ENCODE assay signal across 24 cellular contexts in genomic region chr12:107119091-107119490, GRCh38.
"Had no signal": no experiment of that assay in that cellular context is flagged by ENCODE, and none has a peak within 500 bp of the region (broad histone marks: within the 10 kb centered on the region; RNA-seq: fewer than 3 reads in every experiment).

No MANE protein-coding gene starts in this region.

- H3K9me3 Mint-ChIP-seq: naive thymus-derived CD4-positive, alpha-beta T cell had no signal

- H3K36me3 Mint-ChIP-seq: immature natural killer cell; mesothelial cell of epicardium; naive thymus-derived CD4-positive, alpha-beta T cell had no signal

- FAIRE-seq: colon, endothelial cell of umbilical vein, frontal cortex, kidney had no signal

- H3K79me2 ChIP-seq: hepatocyte had no signal

- H3K4me2 ChIP-seq: hepatocyte had no signal

- H3K27ac Mint-ChIP-seq: immature natural killer cell; mesothelial cell of epicardium; naive thymus-derived CD4-positive, alpha-beta T cell had no signal

- H3K4me1 Mint-ChIP-seq: immature natural killer cell; mesothelial cell of epicardium; naive thymus-derived CD4-positive, alpha-beta T cell had no signal

- H3K4me1 ChIP-seq: esophagus muscularis mucosa, foreskin keratinocyte, gastroesophageal sphincter, heart left ventricle, left lung, lower lobe of right lung had no signal

- H2AFZ ChIP-seq: hepatocyte had no signal

- H3K9me3 ChIP-seq: esophagus muscularis mucosa, gastroesophageal sphincter, heart left ventricle, left lung, lower lobe of right lung had no signal

- H3K36me3 ChIP-seq: esophagus muscularis mucosa, gastroesophageal sphincter, heart left ventricle, left lung, lower lobe of right lung had no signal

- H3K4me3 ChIP-seq: coronary artery, dorsolateral prefrontal cortex, esophagus muscularis mucosa, gastroesophageal sphincter, heart left ventricle, hepatocyte, left lung, lower lobe of right lung had no signal

- ATAC-seq: foreskin keratinocyte; gastroesophageal sphincter; heart left ventricle; left lung; left ventricle myocardium superior; lower lobe of right lung; naive thymus-derived CD4-positive, alpha-beta T cell had no signal

- H3K27ac ChIP-seq: coronary artery, dorsolateral prefrontal cortex, esophagus muscularis mucosa, foreskin keratinocyte, gastroesophageal sphincter, heart left ventricle, hepatocyte, left lung, lower lobe of right lung had no signal

- DNase-seq: dermis blood vessel endothelial cell; dorsolateral prefrontal cortex; effector CD4-positive, alpha-beta T cell; effector memory CD4-positive, alpha-beta T cell; foreskin keratinocyte; heart left ventricle; hypothalamus; immature natural killer cell; islet precursor cell; kidney; kidney glomerular epithelial cell; left lung; left ventricle myocardium superior; lower lobe of right lung; mesenchymal stem cell; naive thymus-derived CD4-positive, alpha-beta T cell had no signal

- H3K4me3 Mint-ChIP-seq: immature natural killer cell; mesothelial cell of epicardium; naive thymus-derived CD4-positive, alpha-beta T cell had no signal
